Comparison of ENCODE assay signal across 9 cellular contexts in the genomic region with DNA sequence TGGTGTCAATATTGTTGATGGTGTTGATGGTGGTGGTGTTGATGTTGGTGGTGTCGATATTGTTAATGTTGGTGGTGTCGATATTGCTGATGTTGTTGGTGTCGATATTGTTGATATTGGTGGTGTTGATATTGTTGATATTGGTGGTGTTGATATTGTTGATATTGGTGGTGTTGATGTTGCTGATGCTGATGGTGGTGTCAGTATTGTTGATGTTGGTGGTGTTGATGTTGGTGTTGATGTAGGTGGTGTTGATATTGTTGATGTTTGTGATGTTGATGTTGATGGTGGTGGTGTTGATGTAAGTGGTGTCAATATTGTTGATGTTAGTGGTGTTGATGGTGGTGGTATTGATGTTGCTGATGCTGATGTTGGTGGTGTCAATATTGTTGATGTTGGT.
"Had no signal": no experiment of that assay in that cellular context is flagged by ENCODE, and none has a peak within 500 bp of the region (broad histone marks: within the 10 kb centered on the region; RNA-seq: fewer than 3 reads in every experiment).

No MANE protein-coding gene starts in this region.

- H3K27ac ChIP-seq: GM23248, KMS-11 had no signal

- ATAC-seq: K562 had no signal

- H3K9ac ChIP-seq: GM23248, KMS-11 had no signal

- FAIRE-seq: H54, K562 had no signal

- H3K4me2 ChIP-seq: KMS-11 had no signal

- H3K4me3 ChIP-seq: GM23248, K562 had no signal

- DNase-seq: GM23248, GOT3, HCEC 1CT, HFFc6, IMR-90, Karpas-422 had no signal

- H2AFZ ChIP-seq: GM23248 had no signal
